In genomic region chr1:74314438-74314837, GRCh38 we compare ENCODE assay signal across 3 cellular contexts.
TF ChIP-seq lines count a peak whose summit lies in the region.

No MANE protein-coding gene starts in this region.

TF ChIP-seq in GM23338, 12 proteins besides CTCF, POLR2A, EP300 and RAD21 (continues in another document):
- TF ChIP-seq POLR2AphosphoS5 (IDR thresholded peaks at IDR 0.05; ENCODE audit: low read depth) (no peak), NANOG (IDR thresholded peaks at IDR 0.05; ENCODE audit: borderline replicate concordance) (no peak), CREB1 (CRISPR knock-in tag; IDR thresholded peaks at IDR 0.05; ENCODE audit: low read depth) (no peak), REST (IDR thresholded peaks at IDR 0.05; ENCODE audit: unreplicated experiment) (no peak), EZH2 (IDR thresholded peaks at IDR 0.05; ENCODE audit: low read depth, unreplicated experiment) (no peak), STAT1 (IDR thresholded peaks at IDR 0.05; ENCODE audit: unreplicated experiment) (no peak)

TF ChIP-seq in IMR-90, 13 proteins besides CTCF, POLR2A, EP300 and RAD21:
- peak; percentile 20; the same call in 1 of the 2 replicates for TF ChIP-seq CEBPB (IDR thresholded peaks at IDR 0.05; ENCODE audit: low read depth, low read length)
- TF ChIP-seq MAZ (IDR thresholded peaks at IDR 0.05; ENCODE audit: borderline replicate concordance, low read depth, low read length) = no peak
- TF ChIP-seq ELK1 (IDR thresholded peaks at IDR 0.05; ENCODE audit: borderline replicate concordance, low read depth, low read length) = no peak

TF ChIP-seq in H1, 55 proteins besides CTCF, POLR2A, EP300 and RAD21:
- peak; percentile 71 for TF ChIP-seq TAF7 (optimal IDR thresholded peaks at IDR 0.05; ENCODE audit: borderline replicate concordance, low read depth, low read length)
- TF ChIP-seq FOSL1 (IDR thresholded peaks at IDR 0.05; ENCODE audit: insufficient read depth, low read depth, low read length) = no peak
- peak; percentile 62; the same call in 1 of the 2 replicates for TF ChIP-seq TBP (IDR thresholded peaks at IDR 0.05; ENCODE audit: low read depth, low read length)
- no peak for TF ChIP-seq KDM5A (IDR thresholded peaks at IDR 0.05; ENCODE audit: low read length)
- TF ChIP-seq NRF1 (IDR thresholded peaks at IDR 0.05; ENCODE audit: low read depth, low read length) = no peak
- no peak for TF ChIP-seq ATF3 (IDR thresholded peaks at IDR 0.05; ENCODE audit: insufficient read depth, low read depth, low read length)
- no peak for TF ChIP-seq BRCA1 (IDR thresholded peaks at IDR 0.05; ENCODE audit: low read depth, low read length)
- TF ChIP-seq POLR2AphosphoS5 (IDR thresholded peaks at IDR 0.05; ENCODE audit: low read depth, low read length) = peak; percentile 30; the same call in 1 of the 2 replicates
